In the genomic region with DNA sequence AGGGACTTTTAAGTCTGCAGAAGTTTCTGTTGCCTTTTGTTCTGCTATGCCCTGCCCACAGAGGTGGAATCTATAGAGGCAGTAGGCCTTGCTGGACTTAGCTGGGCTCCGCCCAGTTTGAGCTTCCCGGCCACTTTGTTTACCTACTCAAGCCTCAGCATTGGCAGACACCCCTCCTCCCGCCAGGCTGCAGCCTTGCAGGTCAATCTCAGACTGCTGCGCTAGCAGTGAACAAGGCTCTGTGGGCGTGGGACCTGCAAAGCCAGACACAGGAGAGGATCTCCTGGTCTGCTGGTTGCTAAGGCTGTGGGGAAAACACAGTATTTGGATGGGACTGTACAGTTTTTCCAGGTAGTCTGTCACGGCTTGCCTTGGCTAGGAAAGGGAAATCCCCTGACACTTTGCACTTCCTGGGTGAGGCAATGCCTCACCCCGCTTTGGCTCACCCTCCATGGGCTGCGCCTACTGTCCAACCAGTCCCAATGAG, we compare ENCODE assay signal across 18 cellular contexts. TPM values are rescaled to one million over a fixed set of nuclear protein-coding genes. Genes with fewer than 3 reads are reported as not detected.
DNase-seq lines count a peak whose midpoint lies in the region; ATAC-seq and FAIRE-seq lines count a peak whose summit lies in the region.
"Had no signal": no experiment of that assay in that cellular context is flagged by ENCODE, and none has a peak within 500 bp of the region (broad histone marks: within the 10 kb centered on the region; RNA-seq: fewer than 3 reads in every experiment).

No MANE protein-coding gene starts in this region.

- H3K4me3 Mint-ChIP-seq in activated CD8-positive, alpha-beta memory T cell treated with anti-CD3 and anti-CD28 coated beads, Interleukin-2, amount 10 ng/mL, durations not matched to agents 7 days and 5 days, result no peak overlapping the region
- H3K4me3 Mint-ChIP-seq: activated CD4-positive, alpha-beta memory T cell treated with anti-CD3 and anti-CD28 coated beads, Interleukin-2, amount 10 ng/mL, durations not matched to agents 7 days and 5 days; CD4-positive, CD25-positive, alpha-beta regulatory T cell; stimulated activated naive CD8-positive, alpha-beta T cell treated with anti-CD3 and anti-CD28 coated beads, Interleukin-15, Interleukin-2, amounts not matched to agents 100 ng/mL and 50 ng/mL, for 24 hours had no signal

- 17 to 41% (median 24%) methylated on average over 8 of the region's 8 CpGs for WGBS in small intestine, 3 donors

- peaks cover 2% of the 10 kb centered on the region for H3K9me3 Mint-ChIP-seq in activated CD8-positive, alpha-beta memory T cell treated with anti-CD3 and anti-CD28 coated beads, Interleukin-2, amount 10 ng/mL, durations not matched to agents 7 days and 5 days (ENCODE audit: low read depth)
- H3K9me3 Mint-ChIP-seq: activated CD4-positive, alpha-beta memory T cell treated with anti-CD3 and anti-CD28 coated beads, Interleukin-2, amount 10 ng/mL, durations not matched to agents 7 days and 5 days; activated T-helper 2 cell treated with anti-CD3 and anti-CD28 coated beads, Interferon-gamma antibody, Interleukin-2, Interleukin-4, amounts not matched to agents 10 μg/mL and 5 μg/mL and 100 μg/mL, durations not matched to agents 14 hours and 24 hours and 36 hours had no signal

- in situ Hi-C loops in ACHN (cut with HindIII; ENCODE audit: low pct_ligation_motif_present, low pct_unique_long_range_greater_than_20kb, low sequenced_read_pairs), result no loop called here

- no peaks in the 10 kb centered on the region for H3K27me3 ChIP-seq in SJCRH30
- no peaks in the 10 kb centered on the region for H3K27me3 ChIP-seq in iPS-18a (ENCODE audit: control insufficient read depth, insufficient read depth, low read length)
- H3K27me3 ChIP-seq in small intestine (ENCODE audit: control insufficient read depth in 2 of 2, insufficient read depth in 2 of 2, low read length in 2 of 2), result no peaks in the 10 kb centered on the region

- H3K27ac ChIP-seq in SJCRH30 (no peak overlapping the region), iPS-18a (ENCODE audit: low read length) (no peak overlapping the region), small intestine (ENCODE audit: low read depth in 1 of 2, low read length in 1 of 2) (no peak overlapping the region)

- FAIRE-seq in small intestine (lab: Jason Lieb, UNC), result no peak

- no peaks in the 10 kb centered on the region for H3K36me3 Mint-ChIP-seq in activated CD8-positive, alpha-beta memory T cell treated with anti-CD3 and anti-CD28 coated beads, Interleukin-2, amount 10 ng/mL, durations not matched to agents 7 days and 5 days
- H3K36me3 Mint-ChIP-seq: CD4-positive, CD25-positive, alpha-beta regulatory T cell had no signal

- H3K4me3 ChIP-seq in SJCRH30 (no peak overlapping the region), iPS-18a (ENCODE audit: low read length) (peak overlapping the region; percentile 29), small intestine (ENCODE audit: low read depth in 1 of 2, low read length in 2 of 2) (no peak overlapping the region)

- H3K9me3 ChIP-seq in SJCRH30 (replicated peaks), result no peaks in the 10 kb centered on the region
- H3K9me3 ChIP-seq in iPS-18a (ENCODE audit: control insufficient read depth, low read depth, low read length), result no peaks in the 10 kb centered on the region
- no peaks in the 10 kb centered on the region for H3K9me3 ChIP-seq in small intestine (ENCODE audit: control insufficient read depth, low read depth)

- CTCF ChIA-PET in activated CD8-positive, alpha-beta memory T cell treated with anti-CD3 and anti-CD28 coated beads, Interleukin-2, amount 10 ng/mL, durations not matched to agents 7 days and 5 days (lab: Charles Lee), result no interaction called here

- H3K27ac Mint-ChIP-seq in activated CD8-positive, alpha-beta memory T cell treated with anti-CD3 and anti-CD28 coated beads, Interleukin-2, amount 10 ng/mL, durations not matched to agents 7 days and 5 days, result no peak overlapping the region
- H3K27ac Mint-ChIP-seq: activated CD4-positive, alpha-beta memory T cell treated with anti-CD3 and anti-CD28 coated beads, Interleukin-2, amount 10 ng/mL, durations not matched to agents 7 days and 5 days; CD4-positive, CD25-positive, alpha-beta regulatory T cell; stimulated activated naive CD8-positive, alpha-beta T cell treated with anti-CD3 and anti-CD28 coated beads, Interleukin-15, Interleukin-2, amounts not matched to agents 100 ng/mL and 50 ng/mL, for 24 hours had no signal

- H3K36me3 ChIP-seq in SJCRH30 (no peaks in the 10 kb centered on the region), iPS-18a (ENCODE audit: control insufficient read depth, low read depth, low read length) (no peaks in the 10 kb centered on the region), small intestine (ENCODE audit: control insufficient read depth in 2 of 2, insufficient read depth in 2 of 2, low read length in 2 of 2) (no peaks in the 10 kb centered on the region)

- no peaks in the 10 kb centered on the region for H3K4me1 Mint-ChIP-seq in activated CD8-positive, alpha-beta memory T cell treated with anti-CD3 and anti-CD28 coated beads, Interleukin-2, amount 10 ng/mL, durations not matched to agents 7 days and 5 days
- H3K4me1 Mint-ChIP-seq: activated CD4-positive, alpha-beta memory T cell treated with anti-CD3 and anti-CD28 coated beads, Interleukin-2, amount 10 ng/mL, durations not matched to agents 7 days and 5 days; CD4-positive, CD25-positive, alpha-beta regulatory T cell had no signal

- ATAC-seq in activated CD8-positive, alpha-beta memory T cell treated with anti-CD3 and anti-CD28 coated beads, Interleukin-2, amount 10 ng/mL, durations not matched to agents 7 days and 5 days, result no peak
- no peak for ATAC-seq in HG02798 (IDR thresholded peaks at IDR 0.05; ENCODE audit: poor library complexity, unreplicated experiment)
- ATAC-seq: left ventricle myocardium superior had no signal

- H3K4me1 ChIP-seq in SJCRH30, result no peaks in the 10 kb centered on the region
- H3K4me1 ChIP-seq in iPS-18a (ENCODE audit: control insufficient read depth, low read depth, low read length), result no peaks in the 10 kb centered on the region
- H3K4me1 ChIP-seq in small intestine (ENCODE audit: control insufficient read depth in 2 of 2, insufficient read depth in 1 of 2, low read depth in 1 of 2, low read length in 1 of 2), result no peaks in the 10 kb centered on the region

- peaks cover 2% of the 10 kb centered on the region for H3K27me3 Mint-ChIP-seq in activated CD8-positive, alpha-beta memory T cell treated with anti-CD3 and anti-CD28 coated beads, Interleukin-2, amount 10 ng/mL, durations not matched to agents 7 days and 5 days
- H3K27me3 Mint-ChIP-seq: activated CD4-positive, alpha-beta memory T cell treated with anti-CD3 and anti-CD28 coated beads, Interleukin-2, amount 10 ng/mL, durations not matched to agents 7 days and 5 days; CD4-positive, CD25-positive, alpha-beta regulatory T cell had no signal

- no peak overlapping the region for H3K9ac ChIP-seq in iPS-18a (ENCODE audit: low read length)

- DNase-seq in HT-29 (ENCODE audit: low spot score), result peak; percentile 68
- DNase-seq in SJCRH30, result peak; percentile 8 to 30
- peak; percentile 20 for DNase-seq in small intestine
- no peak for DNase-seq in ACHN
- no peak for DNase-seq in activated CD8-positive, alpha-beta memory T cell treated with anti-CD3 and anti-CD28 coated beads, Interleukin-2, amount 10 ng/mL, durations not matched to agents 7 days and 5 days
- DNase-seq: activated CD4-positive, alpha-beta memory T cell treated with anti-CD3 and anti-CD28 coated beads, Interleukin-2, amount 10 ng/mL, durations not matched to agents 7 days and 5 days; aorta; CD4-positive, CD25-positive, alpha-beta regulatory T cell; dermis blood vessel endothelial cell; foreskin fibroblast; left ventricle myocardium superior; NCI-H1092 treated with DMSO at 0.1 percent for 48 hours; NCI-H524; T-helper 9 cell had no signal

RNA-seq across cellular contexts. Expression of a gene that starts 43.7 kb away (rescaled TPM):
- total RNA-seq in HT-29 (2014; rRNA removed; shearing (Covaris generic)), result 29.4 and 40.8 TPM in 2 replicates
- total RNA-seq in SJCRH30 (2014; rRNA removed; shearing (Covaris generic)), result 74.9 and 78.1 TPM in 2 replicates
- polyA plus RNA-seq in small intestine, result 10 to 100 TPM; 40.5 to 61.7 (median 45.1) TPM
- total RNA-seq in activated CD8-positive, alpha-beta memory T cell treated with anti-CD3 and anti-CD28 coated beads, Interleukin-2, amount 10 ng/mL, durations not matched to agents 7 days and 5 days, result 10 to 100 TPM; 50.8 to 60.1 TPM

RNA-seq across cellular contexts. Expression of a gene that starts 43.9 kb away (rescaled TPM):
- 4.4 and 8.0 TPM in 2 replicates for total RNA-seq in HT-29 (2014; rRNA removed; shearing (Covaris generic))
- total RNA-seq in SJCRH30 (2014; rRNA removed; shearing (Covaris generic)), result 9.1 and 9.2 TPM in 2 replicates
- polyA plus RNA-seq in small intestine, result 10 to 100 TPM in 1 of 3 donors, 1 to 10 TPM in 2; 4.3 to 12.1 (median 9.2) TPM
- 1 to 10 TPM; 5.0 to 7.1 TPM for total RNA-seq in activated CD8-positive, alpha-beta memory T cell treated with anti-CD3 and anti-CD28 coated beads, Interleukin-2, amount 10 ng/mL, durations not matched to agents 7 days and 5 days

Comparison
In these comparisons a context has a peak if more than half of its experiments do, and no peak if none do; other contexts are left out.
1. DNase-seq: peak in HT-29 (single experiment), SJCRH30 (2 of 2) and small intestine (single experiment); none in ACHN (single experiment) and activated CD8-positive, alpha-beta memory T cell treated with anti-CD3 and anti-CD28 coated beads, Interleukin-2, amount 10 ng/mL, durations not matched to agents 7 days and 5 days (single experiment).